ENCODE assay signal across 8 cellular contexts in the genomic region with DNA sequence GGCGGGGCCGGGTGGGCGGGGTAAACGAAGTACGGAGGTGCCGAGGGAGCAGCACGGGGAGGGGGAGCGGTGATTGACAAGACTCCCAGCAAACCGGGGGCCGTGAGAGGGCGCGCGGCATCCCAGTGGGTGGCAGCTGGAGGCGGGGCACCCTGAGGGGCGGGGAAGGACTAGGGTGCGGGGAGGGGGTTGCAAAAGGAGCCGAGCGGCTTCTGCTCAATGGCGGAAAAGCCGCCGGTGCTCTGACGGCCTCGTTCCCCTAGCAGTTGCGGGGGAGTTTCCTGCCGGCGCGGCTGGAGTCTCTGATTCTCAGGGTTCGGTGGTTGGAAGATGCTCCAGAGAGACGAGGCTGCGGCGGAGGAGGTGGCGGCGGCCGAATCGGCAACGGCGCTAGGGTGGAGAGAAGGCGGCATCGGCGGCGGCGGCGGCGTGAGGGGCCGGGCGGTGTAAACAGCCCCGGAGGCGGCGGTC. TPM values are rescaled to one million over a fixed set of nuclear protein-coding genes. Genes with fewer than 3 reads are reported as not detected.
DNase-seq lines count a peak whose midpoint lies in the region; ATAC-seq and TF ChIP-seq lines count a peak whose summit lies in the region.

A gene (plus strand): TSS at position 192 of the 471 bp plus-strand sequence. CDS start 32,325 bp downstream, outside the sequence.

- H3K79me1 ChIP-seq in IMR-90 (ENCODE audit: low read depth in 1 of 2, low read length in 2 of 2) = peaks cover 4 to 29% of the 10 kb centered on the region in 2 experiments; a peak in 2 of 4 replicates

- peak within 1 kb of the TSS; percentile 5; the same call in 1 of the 2 replicates for H2AK5ac ChIP-seq in IMR-90 (ENCODE audit: low read depth, low read length)

- H2BK15ac ChIP-seq in IMR-90 (ENCODE audit: low read depth, low read length) = peak within 1 kb of the TSS; percentile 91; the same call in 2 of the 3 replicates

- H2BK120ac ChIP-seq in IMR-90 (ENCODE audit: low read depth, low read length) = peak within 1 kb of the TSS; percentile 82

- H3K18ac ChIP-seq in IMR-90 (ENCODE audit: low read depth, low read length) = peak within 1 kb of the TSS; percentile 60

- H4K5ac ChIP-seq in IMR-90 (ENCODE audit: low read depth, low read length) = peak within 1 kb of the TSS; percentile 64

- in situ Hi-C loops in IMR-90 (cut with MboI; ENCODE audit: low sequenced_read_pairs) = no loop called here
- in situ Hi-C loops in endometrial microvascular endothelial cells (cut with HindIII; ENCODE audit: inconsistent ontology term, low pct_unique_long_range_greater_than_20kb, low sequenced_read_pairs) = no loop called here

- H3K9me1 ChIP-seq in IMR-90 (ENCODE audit: insufficient read depth, low read length) = peaks cover 3% of the 10 kb centered on the region; the same call in 1 of the 2 replicates

- dilution Hi-C loops in IMR-90 (cut with HindIII; ENCODE audit: low sequenced_read_pairs, unreplicated experiment) = no loop called here

- peak; percentile 92 for TF ChIP-seq POLR2A in IMR-90 (IDR thresholded peaks at IDR 0.05; ENCODE audit: low read depth, low read length)

- H3K9ac ChIP-seq in BLaER1 treated with 17β-estradiol and CSF1 and Interleukin-3, amounts not matched to agents 10 nM and 100 nM = peak within 1 kb of the TSS; percentile 89 to 99 (median 98)
- peak within 1 kb of the TSS; percentile 64 for H3K9ac ChIP-seq in IMR-90 (ENCODE audit: low read depth, low read length)

- peak within 1 kb of the TSS; percentile 90 for H4K91ac ChIP-seq in IMR-90 (ENCODE audit: insufficient read depth, low read depth, low read length)

- DNase-seq in IMR-90 (no peak), DMS 273 treated with DMSO at 0.1 percent for 48 hours (lab: John Stamatoyannopoulos, UW) (no peak)
- peak; percentile 99 for DNase-seq in activated CD8-positive, alpha-beta memory T cell treated with anti-CD3 and anti-CD28 coated beads for 4 hours (ENCODE audit: low read depth in 2 of 2)

- CTCF ChIA-PET in IMR-90 (lab: Yijun Ruan, JAX) = interaction anchor here (2.0 kb wide), 1 partner anchor 81 kb away, joined by 4 read pairs; no protein-coding TSS in a partner anchor

- peak within 1 kb of the TSS; percentile 96 for H2AFZ ChIP-seq in IMR-90 (replicated peaks; ENCODE audit: low read length, poor library complexity)

- peak within 1 kb of the TSS; percentile 74 for H3K14ac ChIP-seq in IMR-90 (replicated peaks; ENCODE audit: low read depth, low read length)

- H3K27me3 Mint-ChIP-seq in nephron (ENCODE audit: low read depth) = no peaks in the 10 kb centered on the region
- H3K27me3 Mint-ChIP-seq in stimulated activated naive CD8-positive, alpha-beta T cell treated with anti-CD3 and anti-CD28 coated beads, Interleukin-15, Interleukin-2, amounts not matched to agents 100 ng/mL and 50 ng/mL, for 24 hours = no peaks in the 10 kb centered on the region

- POLR2A ChIA-PET in IMR-90 (lab: Charles Lee; ENCODE audit: unreplicated experiment) = no interaction called here

- TF ChIP-seq RAD21 in IMR-90 (IDR thresholded peaks at IDR 0.05; ENCODE audit: low read length) = no peak

- peaks cover 32 to 49% (median 42%) of the 10 kb centered on the region in 11 experiments; a peak in 21 of 22 replicates for H4K20me1 ChIP-seq in BLaER1 treated with 17β-estradiol and CSF1 and Interleukin-3, amounts not matched to agents 10 nM and 100 nM
- peaks cover 31% of the 10 kb centered on the region for H4K20me1 ChIP-seq in IMR-90 (ENCODE audit: insufficient read depth, low read length)

- peaks cover 0 to 13% (median 7%) of the 10 kb centered on the region in 11 experiments; a peak in 9 of 22 replicates for H3K36me3 ChIP-seq in BLaER1 treated with 17β-estradiol and CSF1 and Interleukin-3, amounts not matched to agents 10 nM and 100 nM
- no peaks in the 10 kb centered on the region for H3K36me3 ChIP-seq in IMR-90 (ENCODE audit: control insufficient read depth, insufficient read depth, low read length)

- TF ChIP-seq CTCF in IMR-90 (conservative IDR thresholded peaks at IDR 0.05; ENCODE audit: low read depth, low read length) = no peak
- no peak for TF ChIP-seq CTCF in nephron (IDR thresholded peaks at IDR 0.05; ENCODE audit: unreplicated experiment in 3 of 3)

- H2AK9ac ChIP-seq in IMR-90 (replicated peaks; ENCODE audit: low read depth, low read length, poor library complexity) = peak within 1 kb of the TSS; percentile 86

- no TSS peak for BruUV-seq in IMR-90 (replicated peaks; lab: Mats Ljungman, UMichigan)

- H3K27me3 ChIP-seq in BLaER1 treated with 17β-estradiol and CSF1 and Interleukin-3, amounts not matched to agents 10 nM and 100 nM = no peaks in the 10 kb centered on the region
- no peaks in the 10 kb centered on the region for H3K27me3 ChIP-seq in IMR-90 (ENCODE audit: control insufficient read depth, insufficient read depth, low read length)

- peak within 1 kb of the TSS; percentile 83 for H3K4ac ChIP-seq in IMR-90 (ENCODE audit: low read depth, low read length)

- peak within 1 kb of the TSS; percentile 96 to 100 (median 99) for H3K4me3 Mint-ChIP-seq in nephron
- peak within 1 kb of the TSS; percentile 98 for H3K4me3 Mint-ChIP-seq in stimulated activated naive CD8-positive, alpha-beta T cell treated with anti-CD3 and anti-CD28 coated beads, Interleukin-15, Interleukin-2, amounts not matched to agents 100 ng/mL and 50 ng/mL, for 24 hours

- H3K23ac ChIP-seq in IMR-90 (ENCODE audit: low read depth, low read length) = peak within 1 kb of the TSS; percentile 97

- peak within 1 kb of the TSS; percentile 95 for H4K8ac ChIP-seq in IMR-90 (ENCODE audit: low read depth in 2 of 2, low read length in 2 of 2)

- H3K4me3 ChIP-seq in BLaER1 treated with 17β-estradiol and CSF1 and Interleukin-3, amounts not matched to agents 10 nM and 100 nM = peak within 1 kb of the TSS; percentile 83 to 100 (median 96)
- peak within 1 kb of the TSS; percentile 85 for H3K4me3 ChIP-seq in IMR-90 (ENCODE audit: insufficient read depth, low read depth, low read length)

- H3K56ac ChIP-seq in IMR-90 (ENCODE audit: extremely low read depth, insufficient read depth, low read length) = peak within 1 kb of the TSS; percentile 82

- H3K4me1 ChIP-seq in BLaER1 treated with 17β-estradiol and CSF1 and Interleukin-3, amounts not matched to agents 10 nM and 100 nM = peaks cover 13 to 39% (median 23%) of the 10 kb centered on the region in 10 experiments
- H3K4me1 ChIP-seq in IMR-90 (ENCODE audit: control insufficient read depth, insufficient read depth, low read length) = peaks cover 4% of the 10 kb centered on the region; the same call in 1 of the 2 replicates

- 0% methylated on average over 10 of the region's 49 CpGs; no CpG with 5 or more reads in 1 of the 2 experiments for WGBS in IMR-90 (ENCODE audit: extremely low coverage in 2 of 2, insufficient read length in 1 of 2), 2 experiments

- intact Hi-C loops in IMR-90 (cut with micrococcal nuclease) = loop anchor here (1.0 to 2.0 kb wide), 2 partner anchors 66 to 81 kb away; no protein-coding TSS in a partner anchor

- peak within 1 kb of the TSS; percentile 93 to 98 (median 98) for H3K27ac Mint-ChIP-seq in nephron
- H3K27ac Mint-ChIP-seq in stimulated activated naive CD8-positive, alpha-beta T cell treated with anti-CD3 and anti-CD28 coated beads, Interleukin-15, Interleukin-2, amounts not matched to agents 100 ng/mL and 50 ng/mL, for 24 hours = peak within 1 kb of the TSS; percentile 100

- peak within 1 kb of the TSS; percentile 76 for H2BK20ac ChIP-seq in IMR-90 (ENCODE audit: low read depth, low read length)

- peak within 1 kb of the TSS; percentile 74 for H2BK5ac ChIP-seq in IMR-90 (ENCODE audit: low read depth, low read length, poor library complexity, severe bottlenecking)

- H3K4me2 ChIP-seq in BLaER1 treated with 17β-estradiol and CSF1 and Interleukin-3, amounts not matched to agents 10 nM and 100 nM = peak within 1 kb of the TSS; percentile 76 to 95 (median 85)
- peak within 1 kb of the TSS; percentile 82 for H3K4me2 ChIP-seq in IMR-90 (ENCODE audit: low read depth, low read length)

- peak within 1 kb of the TSS; percentile 89 to 99 (median 97) for H3K27ac ChIP-seq in BLaER1 treated with 17β-estradiol and CSF1 and Interleukin-3, amounts not matched to agents 10 nM and 100 nM
- peak within 1 kb of the TSS; percentile 83 for H3K27ac ChIP-seq in IMR-90 (ENCODE audit: insufficient read depth, low read length)

- peaks cover 14% of the 10 kb centered on the region for H3K4me1 Mint-ChIP-seq in nephron
- H3K4me1 Mint-ChIP-seq in stimulated activated naive CD8-positive, alpha-beta T cell treated with anti-CD3 and anti-CD28 coated beads, Interleukin-15, Interleukin-2, amounts not matched to agents 100 ng/mL and 50 ng/mL, for 24 hours (ENCODE audit: low read depth) = peaks cover 42% of the 10 kb centered on the region

- peak; percentile 69 for ATAC-seq in GM21390 (IDR thresholded peaks at IDR 0.05; ENCODE audit: unreplicated experiment)
- ATAC-seq in IMR-90 (ENCODE audit: low read depth) = peak; percentile 83

- peaks cover 5% of the 10 kb centered on the region for H3K36me3 Mint-ChIP-seq in nephron (ENCODE audit: low read depth)
- peaks cover 11% of the 10 kb centered on the region for H3K36me3 Mint-ChIP-seq in stimulated activated naive CD8-positive, alpha-beta T cell treated with anti-CD3 and anti-CD28 coated beads, Interleukin-15, Interleukin-2, amounts not matched to agents 100 ng/mL and 50 ng/mL, for 24 hours (ENCODE audit: low read depth)

- H3K9me3 Mint-ChIP-seq in nephron = peaks cover 9% of the 10 kb centered on the region
- peaks cover 3% of the 10 kb centered on the region for H3K9me3 Mint-ChIP-seq in stimulated activated naive CD8-positive, alpha-beta T cell treated with anti-CD3 and anti-CD28 coated beads, Interleukin-15, Interleukin-2, amounts not matched to agents 100 ng/mL and 50 ng/mL, for 24 hours

- peaks cover 11 to 31% (median 26%) of the 10 kb centered on the region in 11 experiments; a peak in 21 of 22 replicates for H3K9me3 ChIP-seq in BLaER1 treated with 17β-estradiol and CSF1 and Interleukin-3, amounts not matched to agents 10 nM and 100 nM (replicated peaks in 1 of 11)
- no peaks in the 10 kb centered on the region for H3K9me3 ChIP-seq in IMR-90 (ENCODE audit: control insufficient read depth, insufficient read depth, low read length)

TF ChIP-seq in IMR-90, 13 proteins besides CTCF, POLR2A, EP300 and RAD21 (continues in another document):
- peak; percentile 90 for TF ChIP-seq MAZ (IDR thresholded peaks at IDR 0.05; ENCODE audit: borderline replicate concordance, low read depth, low read length)

RNA-seq across cellular contexts. Expression of the gene that starts here (rescaled TPM):
- total RNA-seq in IMR-90 (2012; rRNA removed) = 14.7 and 25.6 TPM in 2 replicates
- polyA plus RNA-seq in IMR-90 (2012; rRNA removed) = 9.0 and 13.4 TPM in 2 replicates
- polyA plus RNA-seq in IMR-90 (2012; cell fraction: cytosol; rRNA removed) = 4.7 and 6.7 TPM in 2 replicates
- polyA plus RNA-seq in IMR-90 (2012; cell fraction: nucleus; rRNA removed; ENCODE audit: low replicate concordance) = 1.8 and 7.8 TPM in 2 replicates
- 14.5 TPM for total RNA-seq in endometrial microvascular endothelial cells (ENCODE audit: inconsistent ontology term)

Comparison
In these comparisons a context has a peak if more than half of its experiments do, and no peak if none do; other contexts are left out.
1. DNase-seq: peak in activated CD8-positive, alpha-beta memory T cell treated with anti-CD3 and anti-CD28 coated beads for 4 hours (2 of 2); none in IMR-90 (single experiment) and DMS 273 treated with DMSO at 0.1 percent for 48 hours (single experiment).